In genomic region chr21:37860416-37860815, GRCh38 we compare ENCODE assay signal across 36 cellular contexts. TPM values are rescaled to one million over a fixed set of nuclear protein-coding genes. Genes with fewer than 3 reads are reported as not detected.
"Had no signal": no experiment of that assay in that cellular context is flagged by ENCODE, and none has a peak within 500 bp of the region (broad histone marks: within the 10 kb centered on the region; RNA-seq: fewer than 3 reads in every experiment).

No MANE protein-coding gene starts in this region.

- H3K4me3 ChIP-seq: ascending aorta, cardiac muscle cell had no signal

- H3K9me3 Mint-ChIP-seq: activated B cell treated with CpG ODN at 0.5 μM for 24 hours; activated CD4-positive, alpha-beta memory T cell treated with anti-CD3 and anti-CD28 coated beads for 36 hours; activated CD4-positive, alpha-beta T cell treated with anti-CD3 and anti-CD28 coated beads, Interleukin-2, amount 10 ng/mL, durations not matched to agents 24 days and 14 days; activated CD8-positive, alpha-beta T cell treated with anti-CD3 and anti-CD28 coated beads for 36 hours; activated naive CD4-positive, alpha-beta T cell treated with anti-CD3 and anti-CD28 coated beads, Interleukin-2, amount 10 ng/mL, durations not matched to agents 7 days and 5 days; activated naive CD8-positive, alpha-beta T cell treated with anti-CD3 and anti-CD28 coated beads, Interleukin-2, amount 10 ng/mL, durations not matched to agents 7 days and 5 days; activated T-helper 2 cell treated with anti-CD3 and anti-CD28 coated beads, Interferon-gamma antibody, Interleukin-2, Interleukin-4, amounts not matched to agents 10 μg/mL and 5 μg/mL and 100 μg/mL, durations not matched to agents 14 hours and 24 hours and 36 hours; T-helper 1 cell treated with Interleukin-12 subunit alpha and Interleukin-12 subunit beta and Interleukin-4 antibody, amounts not matched to agents 30 μg/mL and 1 μg/mL, for 36 hours; T-helper 2 cell treated with Interferon-gamma antibody and Interleukin-4, amounts not matched to agents 5 μg/mL and 100 μg/mL, for 36 hours had no signal

- H3K27me3 ChIP-seq: ascending aorta, cardiac muscle cell had no signal

- H3K36me3 ChIP-seq: ascending aorta, cardiac muscle cell had no signal

- H3K36me3 Mint-ChIP-seq: activated CD4-positive, alpha-beta memory T cell treated with anti-CD3 and anti-CD28 coated beads for 36 hours; activated naive CD4-positive, alpha-beta T cell treated with anti-CD3 and anti-CD28 coated beads, Interleukin-2, amount 10 ng/mL, durations not matched to agents 7 days and 5 days; activated naive CD4-positive, alpha-beta T cell treated with anti-CD3 and anti-CD28 coated beads, Interleukin-2, amount 50 U/mL, for 24 hours; activated naive CD8-positive, alpha-beta T cell; activated naive CD8-positive, alpha-beta T cell treated with anti-CD3 and anti-CD28 coated beads, Interleukin-2, amount 10 ng/mL, durations not matched to agents 7 days and 5 days had no signal

- H3K27ac ChIP-seq: ascending aorta, cardiac muscle cell, VCaP had no signal

- ATAC-seq: activated CD8-positive, alpha-beta T cell treated with anti-CD3 and anti-CD28 coated beads for 36 hours; activated naive CD8-positive, alpha-beta T cell treated with anti-CD3 and anti-CD28 coated beads, Interleukin-2, amount 50 U/mL, for 24 hours had no signal

- H3K4me1 ChIP-seq: ascending aorta had no signal

- H3K4me1 Mint-ChIP-seq: activated CD4-positive, alpha-beta T cell treated with anti-CD3 and anti-CD28 coated beads, Interleukin-2, amount 10 ng/mL, durations not matched to agents 24 days and 14 days; activated naive CD4-positive, alpha-beta T cell treated with anti-CD3 and anti-CD28 coated beads, Interleukin-2, amount 10 ng/mL, durations not matched to agents 7 days and 5 days; activated naive CD4-positive, alpha-beta T cell treated with anti-CD3 and anti-CD28 coated beads, Interleukin-2, amount 50 U/mL, for 24 hours; activated naive CD8-positive, alpha-beta T cell treated with anti-CD3 and anti-CD28 coated beads, Interleukin-2, amount 10 ng/mL, durations not matched to agents 7 days and 5 days; activated naive CD8-positive, alpha-beta T cell treated with anti-CD3 and anti-CD28 coated beads, Interleukin-2, amount 50 U/mL, for 24 hours; central memory CD8-positive, alpha-beta T cell had no signal

- H3K4me3 Mint-ChIP-seq: activated B cell treated with CpG ODN at 0.5 μM for 24 hours; activated CD4-positive, alpha-beta memory T cell treated with anti-CD3 and anti-CD28 coated beads for 36 hours; activated CD4-positive, alpha-beta T cell treated with anti-CD3 and anti-CD28 coated beads, Interleukin-2, amount 10 ng/mL, durations not matched to agents 24 days and 14 days; activated CD8-positive, alpha-beta T cell treated with anti-CD3 and anti-CD28 coated beads for 36 hours; activated naive CD4-positive, alpha-beta T cell treated with anti-CD3 and anti-CD28 coated beads, Interleukin-2, amount 10 ng/mL, durations not matched to agents 7 days and 5 days; activated naive CD4-positive, alpha-beta T cell treated with anti-CD3 and anti-CD28 coated beads, Interleukin-2, amount 50 U/mL, for 24 hours; activated naive CD8-positive, alpha-beta T cell; activated naive CD8-positive, alpha-beta T cell treated with anti-CD3 and anti-CD28 coated beads, Interleukin-2, amount 10 ng/mL, durations not matched to agents 7 days and 5 days; activated naive CD8-positive, alpha-beta T cell treated with anti-CD3 and anti-CD28 coated beads, Interleukin-2, amount 50 U/mL, for 24 hours; brain; central memory CD8-positive, alpha-beta T cell; T-helper 1 cell treated with Interleukin-12 subunit alpha and Interleukin-12 subunit beta and Interleukin-4 antibody, amounts not matched to agents 30 μg/mL and 1 μg/mL, for 36 hours; T-helper 2 cell treated with Interferon-gamma antibody and Interleukin-4, amounts not matched to agents 5 μg/mL and 100 μg/mL, for 36 hours had no signal

- DNase-seq: activated B cell treated with CpG ODN at 0.5 μM for 24 hours; activated CD4-positive, alpha-beta memory T cell treated with anti-CD3 and anti-CD28 coated beads for 36 hours; activated CD4-positive, alpha-beta T cell treated with anti-CD3 and anti-CD28 coated beads for 4 hours; activated CD4-positive, alpha-beta T cell treated with anti-CD3 and anti-CD28 coated beads, Interleukin-2, amount 10 ng/mL, durations not matched to agents 24 days and 14 days; activated CD4-positive, alpha-beta T cell treated with anti-CD3 and anti-CD28 coated beads, Interleukin-2, amount 50 U/mL, for 1 hour; activated CD4-positive, alpha-beta T cell treated with anti-CD3 and anti-CD28 coated beads, Interleukin-2, amount 50 U/mL, for 4 hours; activated CD4-positive, CD25-positive, alpha-beta regulatory T cell treated with anti-CD3 and anti-CD28 coated beads, Interleukin-2, amount 50 U/mL, for 72 hours; activated CD8-positive, alpha-beta memory T cell treated with anti-CD3 and anti-CD28 coated beads, Interleukin-2, amount 50 U/mL, for 4 hours; activated CD8-positive, alpha-beta T cell treated with anti-CD3 and anti-CD28 coated beads for 36 hours; activated effector memory CD4-positive, alpha-beta T cell treated with Interleukin-2 at 50 U/mL for 16 hours; activated gamma-delta T cell; activated naive CD4-positive, alpha-beta T cell treated with anti-CD3 and anti-CD28 coated beads, Interleukin-2, amount 10 ng/mL, durations not matched to agents 7 days and 5 days; activated naive CD4-positive, alpha-beta T cell treated with Interleukin-2 at 50 U/mL for 16 hours; activated naive CD8-positive, alpha-beta T cell treated with anti-CD3 and anti-CD28 coated beads, Interleukin-2, amount 10 ng/mL, durations not matched to agents 7 days and 5 days; activated naive CD8-positive, alpha-beta T cell treated with anti-CD3 and anti-CD28 coated beads, Interleukin-2, amount 50 U/mL, for 24 hours; activated T-cell treated with anti-CD3 and anti-CD28 coated beads for 4 hours; activated T-cell treated with anti-CD3 and anti-CD28 coated beads, Interleukin-2, amount 50 U/mL, for 1 hour; activated T-cell treated with anti-CD3 and anti-CD28 coated beads, Interleukin-2, amount 50 U/mL, for 48 hours; amygdala; anterior cingulate cortex; caudate nucleus; T-helper 1 cell; T-helper 2 cell; T-helper 9 cell had no signal

- H3K27me3 Mint-ChIP-seq: activated naive CD4-positive, alpha-beta T cell treated with anti-CD3 and anti-CD28 coated beads, Interleukin-2, amount 10 ng/mL, durations not matched to agents 7 days and 5 days; activated naive CD8-positive, alpha-beta T cell treated with anti-CD3 and anti-CD28 coated beads, Interleukin-2, amount 10 ng/mL, durations not matched to agents 7 days and 5 days; brain had no signal

RNA-seq across cellular contexts. Expression of gene KCNJ6, which starts 55.8 kb away (rescaled TPM):
- total RNA-seq: activated B cell treated with CpG ODN at 0.5 μM for 24 hours; activated CD4-positive, alpha-beta memory T cell treated with anti-CD3 and anti-CD28 coated beads for 36 hours; activated CD4-positive, alpha-beta T cell treated with anti-CD3 and anti-CD28 coated beads, Interleukin-2, amount 10 ng/mL, durations not matched to agents 24 days and 14 days; activated CD8-positive, alpha-beta memory T cell treated with anti-CD3 and anti-CD28 coated beads for 36 hours; activated CD8-positive, alpha-beta T cell treated with anti-CD3 and anti-CD28 coated beads for 36 hours; activated naive CD8-positive, alpha-beta T cell treated with anti-CD3 and anti-CD28 coated beads, Interleukin-2, amount 10 ng/mL, durations not matched to agents 7 days and 5 days; activated T-helper 2 cell treated with anti-CD3 and anti-CD28 coated beads, Interferon-gamma antibody, Interleukin-2, Interleukin-4, amounts not matched to agents 10 μg/mL and 5 μg/mL and 100 μg/mL, durations not matched to agents 14 hours and 24 hours and 36 hours; bronchial epithelial cell; cardiac muscle cell had no signal
- polyA plus RNA-seq: cardiac muscle cell had no signal
